In genomic region chr6:43608310-43608763, GRCh38 we compare ENCODE assay signal across 1 cellular context.
TF ChIP-seq lines count a peak whose summit lies in the region.

No MANE protein-coding gene starts in this region.

TF ChIP-seq in GM12878, 131 proteins besides CTCF, POLR2A, EP300 and RAD21 (continued from another document):
- TF ChIP-seq, protein P1, sequence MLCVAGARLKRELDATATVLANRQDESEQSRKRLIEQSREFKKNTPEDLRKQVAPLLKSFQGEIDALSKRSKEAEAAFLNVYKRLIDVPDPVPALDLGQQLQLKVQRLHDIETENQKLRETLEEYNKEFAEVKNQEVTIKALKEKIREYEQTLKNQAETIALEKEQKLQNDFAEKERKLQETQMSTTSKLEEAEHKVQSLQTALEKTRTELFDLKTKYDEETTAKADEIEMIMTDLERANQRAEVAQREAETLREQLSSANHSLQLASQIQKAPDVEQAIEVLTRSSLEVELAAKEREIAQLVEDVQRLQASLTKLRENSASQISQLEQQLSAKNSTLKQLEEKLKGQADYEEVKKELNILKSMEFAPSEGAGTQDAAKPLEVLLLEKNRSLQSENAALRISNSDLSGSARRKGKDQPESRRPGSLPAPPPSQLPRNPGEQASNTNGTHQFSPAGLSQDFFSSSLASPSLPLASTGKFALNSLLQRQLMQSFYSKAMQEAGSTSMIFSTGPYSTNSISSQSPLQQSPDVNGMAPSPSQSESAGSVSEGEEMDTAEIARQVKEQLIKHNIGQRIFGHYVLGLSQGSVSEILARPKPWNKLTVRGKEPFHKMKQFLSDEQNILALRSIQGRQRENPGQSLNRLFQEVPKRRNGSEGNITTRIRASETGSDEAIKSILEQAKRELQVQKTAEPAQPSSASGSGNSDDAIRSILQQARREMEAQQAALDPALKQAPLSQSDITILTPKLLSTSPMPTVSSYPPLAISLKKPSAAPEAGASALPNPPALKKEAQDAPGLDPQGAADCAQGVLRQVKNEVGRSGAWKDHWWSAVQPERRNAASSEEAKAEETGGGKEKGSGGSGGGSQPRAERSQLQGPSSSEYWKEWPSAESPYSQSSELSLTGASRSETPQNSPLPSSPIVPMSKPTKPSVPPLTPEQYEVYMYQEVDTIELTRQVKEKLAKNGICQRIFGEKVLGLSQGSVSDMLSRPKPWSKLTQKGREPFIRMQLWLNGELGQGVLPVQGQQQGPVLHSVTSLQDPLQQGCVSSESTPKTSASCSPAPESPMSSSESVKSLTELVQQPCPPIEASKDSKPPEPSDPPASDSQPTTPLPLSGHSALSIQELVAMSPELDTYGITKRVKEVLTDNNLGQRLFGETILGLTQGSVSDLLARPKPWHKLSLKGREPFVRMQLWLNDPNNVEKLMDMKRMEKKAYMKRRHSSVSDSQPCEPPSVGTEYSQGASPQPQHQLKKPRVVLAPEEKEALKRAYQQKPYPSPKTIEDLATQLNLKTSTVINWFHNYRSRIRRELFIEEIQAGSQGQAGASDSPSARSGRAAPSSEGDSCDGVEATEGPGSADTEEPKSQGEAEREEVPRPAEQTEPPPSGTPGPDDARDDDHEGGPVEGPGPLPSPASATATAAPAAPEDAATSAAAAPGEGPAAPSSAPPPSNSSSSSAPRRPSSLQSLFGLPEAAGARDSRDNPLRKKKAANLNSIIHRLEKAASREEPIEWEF (IDR thresholded peaks at IDR 0.05; ENCODE audit: insufficient replicate concordance, low read depth, low read length): no peak
- no peak for TF ChIP-seq CBX3 (IDR thresholded peaks at IDR 0.05; ENCODE audit: borderline replicate concordance, low read depth)
- TF ChIP-seq, protein P2, sequence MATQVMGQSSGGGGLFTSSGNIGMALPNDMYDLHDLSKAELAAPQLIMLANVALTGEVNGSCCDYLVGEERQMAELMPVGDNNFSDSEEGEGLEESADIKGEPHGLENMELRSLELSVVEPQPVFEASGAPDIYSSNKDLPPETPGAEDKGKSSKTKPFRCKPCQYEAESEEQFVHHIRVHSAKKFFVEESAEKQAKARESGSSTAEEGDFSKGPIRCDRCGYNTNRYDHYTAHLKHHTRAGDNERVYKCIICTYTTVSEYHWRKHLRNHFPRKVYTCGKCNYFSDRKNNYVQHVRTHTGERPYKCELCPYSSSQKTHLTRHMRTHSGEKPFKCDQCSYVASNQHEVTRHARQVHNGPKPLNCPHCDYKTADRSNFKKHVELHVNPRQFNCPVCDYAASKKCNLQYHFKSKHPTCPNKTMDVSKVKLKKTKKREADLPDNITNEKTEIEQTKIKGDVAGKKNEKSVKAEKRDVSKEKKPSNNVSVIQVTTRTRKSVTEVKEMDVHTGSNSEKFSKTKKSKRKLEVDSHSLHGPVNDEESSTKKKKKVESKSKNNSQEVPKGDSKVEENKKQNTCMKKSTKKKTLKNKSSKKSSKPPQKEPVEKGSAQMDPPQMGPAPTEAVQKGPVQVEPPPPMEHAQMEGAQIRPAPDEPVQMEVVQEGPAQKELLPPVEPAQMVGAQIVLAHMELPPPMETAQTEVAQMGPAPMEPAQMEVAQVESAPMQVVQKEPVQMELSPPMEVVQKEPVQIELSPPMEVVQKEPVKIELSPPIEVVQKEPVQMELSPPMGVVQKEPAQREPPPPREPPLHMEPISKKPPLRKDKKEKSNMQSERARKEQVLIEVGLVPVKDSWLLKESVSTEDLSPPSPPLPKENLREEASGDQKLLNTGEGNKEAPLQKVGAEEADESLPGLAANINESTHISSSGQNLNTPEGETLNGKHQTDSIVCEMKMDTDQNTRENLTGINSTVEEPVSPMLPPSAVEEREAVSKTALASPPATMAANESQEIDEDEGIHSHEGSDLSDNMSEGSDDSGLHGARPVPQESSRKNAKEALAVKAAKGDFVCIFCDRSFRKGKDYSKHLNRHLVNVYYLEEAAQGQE (IDR thresholded peaks at IDR 0.05; ENCODE audit: low read depth, low read length): no peak
